In the genomic region with DNA sequence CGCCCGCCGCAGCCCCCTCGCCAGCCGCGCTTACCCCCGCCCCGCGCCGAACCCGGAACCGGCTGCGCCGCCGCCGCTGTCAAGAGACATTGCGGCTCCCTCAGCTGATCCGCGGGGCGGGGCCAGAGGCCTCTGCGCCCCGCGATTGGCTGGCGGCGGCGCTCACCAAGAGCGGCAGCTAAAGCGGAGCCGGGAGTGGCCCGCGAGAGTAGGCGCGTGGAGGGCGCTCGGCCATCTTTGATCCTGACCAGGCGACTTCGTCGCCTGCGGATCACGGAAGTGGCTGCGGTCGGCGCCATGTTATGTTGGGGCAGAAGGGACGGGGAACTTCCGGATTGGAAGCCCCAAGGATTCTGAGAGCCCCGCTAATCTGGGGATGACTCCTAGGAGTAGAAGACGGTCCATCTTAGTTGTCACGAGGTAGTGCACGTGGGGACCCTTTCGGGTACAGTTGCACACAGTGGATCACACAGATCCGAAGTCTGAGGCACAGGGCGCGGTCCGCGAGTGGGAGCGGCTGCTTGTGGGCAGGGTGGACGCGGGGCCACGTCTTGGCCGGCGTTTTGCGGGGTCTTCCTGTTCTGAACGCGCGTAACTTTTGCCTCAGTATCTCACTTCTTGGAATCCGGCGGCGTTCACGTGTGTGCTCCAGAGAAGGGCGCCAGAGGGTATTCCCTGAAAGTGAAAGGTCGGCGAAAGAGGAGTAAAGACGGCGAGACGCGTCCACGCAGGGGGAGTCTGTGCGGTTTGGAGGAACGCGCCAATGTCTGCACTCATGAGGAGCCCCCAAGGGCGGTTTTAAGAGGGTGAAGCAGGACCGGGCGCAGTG, we compare ENCODE assay signal across 1 cellular context.
TF ChIP-seq lines count a peak whose summit lies in the region.

A gene with protein sequence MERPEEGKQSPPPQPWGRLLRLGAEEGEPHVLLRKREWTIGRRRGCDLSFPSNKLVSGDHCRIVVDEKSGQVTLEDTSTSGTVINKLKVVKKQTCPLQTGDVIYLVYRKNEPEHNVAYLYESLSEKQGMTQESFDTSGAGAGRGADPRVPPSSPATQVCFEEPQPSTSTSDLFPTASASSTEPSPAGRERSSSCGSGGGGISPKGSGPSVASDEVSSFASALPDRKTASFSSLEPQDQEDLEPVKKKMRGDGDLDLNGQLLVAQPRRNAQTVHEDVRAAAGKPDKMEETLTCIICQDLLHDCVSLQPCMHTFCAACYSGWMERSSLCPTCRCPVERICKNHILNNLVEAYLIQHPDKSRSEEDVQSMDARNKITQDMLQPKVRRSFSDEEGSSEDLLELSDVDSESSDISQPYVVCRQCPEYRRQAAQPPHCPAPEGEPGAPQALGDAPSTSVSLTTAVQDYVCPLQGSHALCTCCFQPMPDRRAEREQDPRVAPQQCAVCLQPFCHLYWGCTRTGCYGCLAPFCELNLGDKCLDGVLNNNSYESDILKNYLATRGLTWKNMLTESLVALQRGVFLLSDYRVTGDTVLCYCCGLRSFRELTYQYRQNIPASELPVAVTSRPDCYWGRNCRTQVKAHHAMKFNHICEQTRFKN (minus strand): TSS at position 93 of the 829 bp plus-strand sequence. CDS start 277 bp downstream, outside the sequence.

TF ChIP-seq in K562, 482 proteins besides CTCF, POLR2A, EP300 and RAD21 (continued from another document and continues in another):
- TF ChIP-seq SRSF3 (IDR thresholded peaks at IDR 0.05; ENCODE audit: insufficient read depth, low read length) (0 out of 2 replicates have a peak, but pooled peaks have one; percentile 70), HLTF (IDR thresholded peaks at IDR 0.05) (peak; percentile 41; the same call in 1 of the 2 replicates), MTA2 (IDR thresholded peaks at IDR 0.05; ENCODE audit: low read depth) (no peak), KDM2B (CRISPR knock-in tag; IDR thresholded peaks at IDR 0.05) (no peak), ELF4 (CRISPR knock-in tag; IDR thresholded peaks at IDR 0.05) (peak; percentile 84; the same call in 1 of the 2 replicates), ZSCAN32 (CRISPR knock-in tag; IDR thresholded peaks at IDR 0.05) (no peak), IRF2 (CRISPR knock-in tag; IDR thresholded peaks at IDR 0.05) (no peak), CBX8 (IDR thresholded peaks at IDR 0.05; ENCODE audit: borderline replicate concordance, extremely low read depth, low read depth, low read length, poor library complexity, severe bottlenecking) (no peak), CSDE1 (IDR thresholded peaks at IDR 0.05) (no peak), HNRNPUL1 (IDR thresholded peaks at IDR 0.05; ENCODE audit: low read length) (no peak), FOXJ3 (CRISPR knock-in tag; IDR thresholded peaks at IDR 0.05) (no peak), XRCC3 (IDR thresholded peaks at IDR 0.05) (no peak; the same call in 1 of the 2 replicates), NFXL1 (CRISPR knock-in tag; IDR thresholded peaks at IDR 0.05) (no peak), GTF2F1 (IDR thresholded peaks at IDR 0.05; ENCODE audit: low read depth, low read length) (no peak), ZNF644 (tag; IDR thresholded peaks at IDR 0.05; ENCODE audit: low read depth) (peak; percentile 74; the same call in 1 of the 2 replicates)
- TF ChIP-seq, protein P1, sequence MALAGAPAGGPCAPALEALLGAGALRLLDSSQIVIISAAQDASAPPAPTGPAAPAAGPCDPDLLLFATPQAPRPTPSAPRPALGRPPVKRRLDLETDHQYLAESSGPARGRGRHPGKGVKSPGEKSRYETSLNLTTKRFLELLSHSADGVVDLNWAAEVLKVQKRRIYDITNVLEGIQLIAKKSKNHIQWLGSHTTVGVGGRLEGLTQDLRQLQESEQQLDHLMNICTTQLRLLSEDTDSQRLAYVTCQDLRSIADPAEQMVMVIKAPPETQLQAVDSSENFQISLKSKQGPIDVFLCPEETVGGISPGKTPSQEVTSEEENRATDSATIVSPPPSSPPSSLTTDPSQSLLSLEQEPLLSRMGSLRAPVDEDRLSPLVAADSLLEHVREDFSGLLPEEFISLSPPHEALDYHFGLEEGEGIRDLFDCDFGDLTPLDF (CRISPR knock-in tag; IDR thresholded peaks at IDR 0.05): no peak
- TF ChIP-seq, protein P2, sequence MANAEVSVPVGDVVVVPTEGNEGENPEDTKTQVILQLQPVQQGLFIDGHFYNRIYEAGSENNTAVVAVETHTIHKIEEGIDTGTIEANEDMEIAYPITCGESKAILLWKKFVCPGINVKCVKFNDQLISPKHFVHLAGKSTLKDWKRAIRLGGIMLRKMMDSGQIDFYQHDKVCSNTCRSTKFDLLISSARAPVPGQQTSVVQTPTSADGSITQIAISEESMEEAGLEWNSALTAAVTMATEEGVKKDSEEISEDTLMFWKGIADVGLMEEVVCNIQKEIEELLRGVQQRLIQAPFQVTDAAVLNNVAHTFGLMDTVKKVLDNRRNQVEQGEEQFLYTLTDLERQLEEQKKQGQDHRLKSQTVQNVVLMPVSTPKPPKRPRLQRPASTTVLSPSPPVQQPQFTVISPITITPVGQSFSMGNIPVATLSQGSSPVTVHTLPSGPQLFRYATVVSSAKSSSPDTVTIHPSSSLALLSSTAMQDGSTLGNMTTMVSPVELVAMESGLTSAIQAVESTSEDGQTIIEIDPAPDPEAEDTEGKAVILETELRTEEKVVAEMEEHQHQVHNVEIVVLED (CRISPR knock-in tag; IDR thresholded peaks at IDR 0.05): peak; percentile 47; the same call in 1 of the 2 replicates
- TF ChIP-seq, protein P3, sequence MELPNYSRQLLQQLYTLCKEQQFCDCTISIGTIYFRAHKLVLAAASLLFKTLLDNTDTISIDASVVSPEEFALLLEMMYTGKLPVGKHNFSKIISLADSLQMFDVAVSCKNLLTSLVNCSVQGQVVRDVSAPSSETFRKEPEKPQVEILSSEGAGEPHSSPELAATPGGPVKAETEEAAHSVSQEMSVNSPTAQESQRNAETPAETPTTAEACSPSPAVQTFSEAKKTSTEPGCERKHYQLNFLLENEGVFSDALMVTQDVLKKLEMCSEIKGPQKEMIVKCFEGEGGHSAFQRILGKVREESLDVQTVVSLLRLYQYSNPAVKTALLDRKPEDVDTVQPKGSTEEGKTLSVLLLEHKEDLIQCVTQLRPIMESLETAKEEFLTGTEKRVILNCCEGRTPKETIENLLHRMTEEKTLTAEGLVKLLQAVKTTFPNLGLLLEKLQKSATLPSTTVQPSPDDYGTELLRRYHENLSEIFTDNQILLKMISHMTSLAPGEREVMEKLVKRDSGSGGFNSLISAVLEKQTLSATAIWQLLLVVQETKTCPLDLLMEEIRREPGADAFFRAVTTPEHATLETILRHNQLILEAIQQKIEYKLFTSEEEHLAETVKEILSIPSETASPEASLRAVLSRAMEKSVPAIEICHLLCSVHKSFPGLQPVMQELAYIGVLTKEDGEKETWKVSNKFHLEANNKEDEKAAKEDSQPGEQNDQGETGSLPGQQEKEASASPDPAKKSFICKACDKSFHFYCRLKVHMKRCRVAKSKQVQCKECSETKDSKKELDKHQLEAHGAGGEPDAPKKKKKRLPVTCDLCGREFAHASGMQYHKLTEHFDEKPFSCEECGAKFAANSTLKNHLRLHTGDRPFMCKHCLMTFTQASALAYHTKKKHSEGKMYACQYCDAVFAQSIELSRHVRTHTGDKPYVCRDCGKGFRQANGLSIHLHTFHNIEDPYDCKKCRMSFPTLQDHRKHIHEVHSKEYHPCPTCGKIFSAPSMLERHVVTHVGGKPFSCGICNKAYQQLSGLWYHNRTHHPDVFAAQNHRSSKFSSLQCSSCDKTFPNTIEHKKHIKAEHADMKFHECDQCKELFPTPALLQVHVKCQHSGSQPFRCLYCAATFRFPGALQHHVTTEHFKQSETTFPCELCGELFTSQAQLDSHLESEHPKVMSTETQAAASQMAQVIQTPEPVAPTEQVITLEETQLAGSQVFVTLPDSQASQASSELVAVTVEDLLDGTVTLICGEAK (IDR thresholded peaks at IDR 0.05): peak; percentile 84
- TF ChIP-seq, protein P3 (CRISPR knock-in tag; IDR thresholded peaks at IDR 0.05): no peak
- TF ChIP-seq, protein P4, sequence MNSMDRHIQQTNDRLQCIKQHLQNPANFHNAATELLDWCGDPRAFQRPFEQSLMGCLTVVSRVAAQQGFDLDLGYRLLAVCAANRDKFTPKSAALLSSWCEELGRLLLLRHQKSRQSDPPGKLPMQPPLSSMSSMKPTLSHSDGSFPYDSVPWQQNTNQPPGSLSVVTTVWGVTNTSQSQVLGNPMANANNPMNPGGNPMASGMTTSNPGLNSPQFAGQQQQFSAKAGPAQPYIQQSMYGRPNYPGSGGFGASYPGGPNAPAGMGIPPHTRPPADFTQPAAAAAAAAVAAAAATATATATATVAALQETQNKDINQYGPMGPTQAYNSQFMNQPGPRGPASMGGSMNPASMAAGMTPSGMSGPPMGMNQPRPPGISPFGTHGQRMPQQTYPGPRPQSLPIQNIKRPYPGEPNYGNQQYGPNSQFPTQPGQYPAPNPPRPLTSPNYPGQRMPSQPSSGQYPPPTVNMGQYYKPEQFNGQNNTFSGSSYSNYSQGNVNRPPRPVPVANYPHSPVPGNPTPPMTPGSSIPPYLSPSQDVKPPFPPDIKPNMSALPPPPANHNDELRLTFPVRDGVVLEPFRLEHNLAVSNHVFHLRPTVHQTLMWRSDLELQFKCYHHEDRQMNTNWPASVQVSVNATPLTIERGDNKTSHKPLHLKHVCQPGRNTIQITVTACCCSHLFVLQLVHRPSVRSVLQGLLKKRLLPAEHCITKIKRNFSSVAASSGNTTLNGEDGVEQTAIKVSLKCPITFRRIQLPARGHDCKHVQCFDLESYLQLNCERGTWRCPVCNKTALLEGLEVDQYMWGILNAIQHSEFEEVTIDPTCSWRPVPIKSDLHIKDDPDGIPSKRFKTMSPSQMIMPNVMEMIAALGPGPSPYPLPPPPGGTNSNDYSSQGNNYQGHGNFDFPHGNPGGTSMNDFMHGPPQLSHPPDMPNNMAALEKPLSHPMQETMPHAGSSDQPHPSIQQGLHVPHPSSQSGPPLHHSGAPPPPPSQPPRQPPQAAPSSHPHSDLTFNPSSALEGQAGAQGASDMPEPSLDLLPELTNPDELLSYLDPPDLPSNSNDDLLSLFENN (IDR thresholded peaks at IDR 0.05; ENCODE audit: low read depth in 2 of 2, low read length in 2 of 2): no peak
- TF ChIP-seq, protein P5, sequence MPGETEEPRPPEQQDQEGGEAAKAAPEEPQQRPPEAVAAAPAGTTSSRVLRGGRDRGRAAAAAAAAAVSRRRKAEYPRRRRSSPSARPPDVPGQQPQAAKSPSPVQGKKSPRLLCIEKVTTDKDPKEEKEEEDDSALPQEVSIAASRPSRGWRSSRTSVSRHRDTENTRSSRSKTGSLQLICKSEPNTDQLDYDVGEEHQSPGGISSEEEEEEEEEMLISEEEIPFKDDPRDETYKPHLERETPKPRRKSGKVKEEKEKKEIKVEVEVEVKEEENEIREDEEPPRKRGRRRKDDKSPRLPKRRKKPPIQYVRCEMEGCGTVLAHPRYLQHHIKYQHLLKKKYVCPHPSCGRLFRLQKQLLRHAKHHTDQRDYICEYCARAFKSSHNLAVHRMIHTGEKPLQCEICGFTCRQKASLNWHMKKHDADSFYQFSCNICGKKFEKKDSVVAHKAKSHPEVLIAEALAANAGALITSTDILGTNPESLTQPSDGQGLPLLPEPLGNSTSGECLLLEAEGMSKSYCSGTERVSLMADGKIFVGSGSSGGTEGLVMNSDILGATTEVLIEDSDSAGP (CRISPR knock-in tag; IDR thresholded peaks at IDR 0.05): no peak
- TF ChIP-seq, protein P6, sequence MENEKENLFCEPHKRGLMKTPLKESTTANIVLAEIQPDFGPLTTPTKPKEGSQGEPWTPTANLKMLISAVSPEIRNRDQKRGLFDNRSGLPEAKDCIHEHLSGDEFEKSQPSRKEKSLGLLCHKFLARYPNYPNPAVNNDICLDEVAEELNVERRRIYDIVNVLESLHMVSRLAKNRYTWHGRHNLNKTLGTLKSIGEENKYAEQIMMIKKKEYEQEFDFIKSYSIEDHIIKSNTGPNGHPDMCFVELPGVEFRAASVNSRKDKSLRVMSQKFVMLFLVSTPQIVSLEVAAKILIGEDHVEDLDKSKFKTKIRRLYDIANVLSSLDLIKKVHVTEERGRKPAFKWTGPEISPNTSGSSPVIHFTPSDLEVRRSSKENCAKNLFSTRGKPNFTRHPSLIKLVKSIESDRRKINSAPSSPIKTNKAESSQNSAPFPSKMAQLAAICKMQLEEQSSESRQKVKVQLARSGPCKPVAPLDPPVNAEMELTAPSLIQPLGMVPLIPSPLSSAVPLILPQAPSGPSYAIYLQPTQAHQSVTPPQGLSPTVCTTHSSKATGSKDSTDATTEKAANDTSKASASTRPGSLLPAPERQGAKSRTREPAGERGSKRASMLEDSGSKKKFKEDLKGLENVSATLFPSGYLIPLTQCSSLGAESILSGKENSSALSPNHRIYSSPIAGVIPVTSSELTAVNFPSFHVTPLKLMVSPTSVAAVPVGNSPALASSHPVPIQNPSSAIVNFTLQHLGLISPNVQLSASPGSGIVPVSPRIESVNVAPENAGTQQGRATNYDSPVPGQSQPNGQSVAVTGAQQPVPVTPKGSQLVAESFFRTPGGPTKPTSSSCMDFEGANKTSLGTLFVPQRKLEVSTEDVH (IDR thresholded peaks at IDR 0.05; ENCODE audit: low read depth, partially characterized antibody): peak; percentile 54
- TF ChIP-seq, protein P7, sequence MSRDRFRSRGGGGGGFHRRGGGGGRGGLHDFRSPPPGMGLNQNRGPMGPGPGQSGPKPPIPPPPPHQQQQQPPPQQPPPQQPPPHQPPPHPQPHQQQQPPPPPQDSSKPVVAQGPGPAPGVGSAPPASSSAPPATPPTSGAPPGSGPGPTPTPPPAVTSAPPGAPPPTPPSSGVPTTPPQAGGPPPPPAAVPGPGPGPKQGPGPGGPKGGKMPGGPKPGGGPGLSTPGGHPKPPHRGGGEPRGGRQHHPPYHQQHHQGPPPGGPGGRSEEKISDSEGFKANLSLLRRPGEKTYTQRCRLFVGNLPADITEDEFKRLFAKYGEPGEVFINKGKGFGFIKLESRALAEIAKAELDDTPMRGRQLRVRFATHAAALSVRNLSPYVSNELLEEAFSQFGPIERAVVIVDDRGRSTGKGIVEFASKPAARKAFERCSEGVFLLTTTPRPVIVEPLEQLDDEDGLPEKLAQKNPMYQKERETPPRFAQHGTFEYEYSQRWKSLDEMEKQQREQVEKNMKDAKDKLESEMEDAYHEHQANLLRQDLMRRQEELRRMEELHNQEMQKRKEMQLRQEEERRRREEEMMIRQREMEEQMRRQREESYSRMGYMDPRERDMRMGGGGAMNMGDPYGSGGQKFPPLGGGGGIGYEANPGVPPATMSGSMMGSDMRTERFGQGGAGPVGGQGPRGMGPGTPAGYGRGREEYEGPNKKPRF (IDR thresholded peaks at IDR 0.05; ENCODE audit: low read depth, low read length): no peak
